Comparison of ENCODE assay signal across 31 cellular contexts in the genomic region with DNA sequence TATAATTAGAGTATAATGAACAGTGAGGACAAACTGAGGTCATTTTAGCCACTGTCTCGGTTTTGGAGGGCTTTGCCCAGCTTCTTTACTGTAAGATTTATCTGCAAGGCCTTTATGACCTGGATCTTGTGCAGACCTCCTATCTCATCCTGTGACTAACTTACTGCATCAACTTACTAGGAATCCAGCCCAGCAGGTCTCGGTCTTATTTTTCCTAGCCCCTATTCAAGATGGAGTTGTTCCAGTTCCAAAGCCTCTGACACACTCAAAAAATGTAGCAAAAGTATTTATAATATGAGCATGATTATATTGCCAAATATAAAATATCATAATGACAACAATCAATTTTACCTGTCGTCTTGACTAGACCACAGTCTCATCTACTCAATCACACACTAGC.
"Had no signal": no experiment of that assay in that cellular context is flagged by ENCODE, and none has a peak within 500 bp of the region (broad histone marks: within the 10 kb centered on the region; RNA-seq: fewer than 3 reads in every experiment).

No MANE protein-coding gene starts in this region.

- H3K36me3 ChIP-seq: ascending aorta, brain microvascular endothelial cell, breast epithelium, cardiac muscle cell had no signal

- DNase-seq: activated effector memory CD4-positive, alpha-beta T cell treated with anti-CD3 and anti-CD28 coated beads, Interleukin-2, amount 50 U/mL, for 16 hours; activated effector memory CD4-positive, alpha-beta T cell treated with Interleukin-2 at 50 U/mL for 16 hours; activated gamma-delta T cell treated with Interleukin-2 at 50 U/mL for 16 hours; activated naive CD4-positive, alpha-beta T cell; activated naive CD4-positive, alpha-beta T cell treated with anti-CD3 and anti-CD28 coated beads for 36 hours; activated naive CD4-positive, alpha-beta T cell treated with anti-CD3 and anti-CD28 coated beads, Interleukin-2, amount 10 ng/mL, durations not matched to agents 7 days and 5 days; activated naive CD4-positive, alpha-beta T cell treated with anti-CD3 and anti-CD28 coated beads, Interleukin-2, amount 50 U/mL, for 16 hours; activated naive CD4-positive, alpha-beta T cell treated with Interleukin-2 at 50 U/mL for 16 hours; activated naive CD8-positive, alpha-beta T cell treated with anti-CD3 and anti-CD28 coated beads for 36 hours; activated naive CD8-positive, alpha-beta T cell treated with anti-CD3 and anti-CD28 coated beads, Interleukin-2, amount 10 ng/mL, durations not matched to agents 7 days and 5 days; activated naive CD8-positive, alpha-beta T cell treated with anti-CD3 and anti-CD28 coated beads, Interleukin-2, amount 50 U/mL, for 24 hours; activated T-cell treated with anti-CD3 and anti-CD28 coated beads for 4 hours; activated T-cell treated with anti-CD3 and anti-CD28 coated beads, Interleukin-2, amount 50 U/mL, for 1 hour; activated T-cell treated with anti-CD3 and anti-CD28 coated beads, Interleukin-2, amount 50 U/mL, for 24 hours; activated T-cell treated with anti-CD3 and anti-CD28 coated beads, Interleukin-2, amount 50 U/mL, for 4 hours; activated T-cell treated with anti-CD3 and anti-CD28 coated beads, Interleukin-2, amount 50 U/mL, for 48 hours; activated T-cell treated with anti-CD3 and anti-CD28 coated beads, Interleukin-2, amount 50 U/mL, for 72 hours; amniotic stem cell; amygdala; anterior cingulate cortex; aorta; body of pancreas; brain microvascular endothelial cell; caudate nucleus; central memory CD4-positive, alpha-beta T cell; cerebellar nuclear complex had no signal

- H3K27me3 ChIP-seq: ascending aorta, body of pancreas, brain microvascular endothelial cell, cardiac muscle cell had no signal

- H3K9me3 ChIP-seq: ascending aorta, body of pancreas, breast epithelium had no signal

- H3K4me3 ChIP-seq: ascending aorta, body of pancreas, breast epithelium, cardiac muscle cell had no signal

- H3K4me1 ChIP-seq: ascending aorta, body of pancreas, breast epithelium had no signal

- H3K27ac ChIP-seq: ascending aorta, body of pancreas, brain microvascular endothelial cell, breast epithelium, cardiac muscle cell had no signal

- ATAC-seq: activated naive CD4-positive, alpha-beta T cell treated with anti-CD3 and anti-CD28 coated beads, Interleukin-2, amount 50 U/mL, for 72 hours; activated naive CD8-positive, alpha-beta T cell treated with anti-CD3 and anti-CD28 coated beads, Interleukin-2, amount 50 U/mL, for 24 hours; activated T-cell treated with anti-CD3 and anti-CD28 coated beads, Interleukin-2, amount 50 U/mL, for 4 hours; activated T-cell treated with anti-CD3 and anti-CD28 coated beads, Interleukin-2, amount 50 U/mL, for 72 hours; activated T-helper 17 cell treated with anti-CD3 and anti-CD28 coated beads, Interleukin-2, amount 50 U/mL, for 72 hours; body of pancreas had no signal
